Comparison of ENCODE assay signal across 8 cellular contexts in the genomic region with DNA sequence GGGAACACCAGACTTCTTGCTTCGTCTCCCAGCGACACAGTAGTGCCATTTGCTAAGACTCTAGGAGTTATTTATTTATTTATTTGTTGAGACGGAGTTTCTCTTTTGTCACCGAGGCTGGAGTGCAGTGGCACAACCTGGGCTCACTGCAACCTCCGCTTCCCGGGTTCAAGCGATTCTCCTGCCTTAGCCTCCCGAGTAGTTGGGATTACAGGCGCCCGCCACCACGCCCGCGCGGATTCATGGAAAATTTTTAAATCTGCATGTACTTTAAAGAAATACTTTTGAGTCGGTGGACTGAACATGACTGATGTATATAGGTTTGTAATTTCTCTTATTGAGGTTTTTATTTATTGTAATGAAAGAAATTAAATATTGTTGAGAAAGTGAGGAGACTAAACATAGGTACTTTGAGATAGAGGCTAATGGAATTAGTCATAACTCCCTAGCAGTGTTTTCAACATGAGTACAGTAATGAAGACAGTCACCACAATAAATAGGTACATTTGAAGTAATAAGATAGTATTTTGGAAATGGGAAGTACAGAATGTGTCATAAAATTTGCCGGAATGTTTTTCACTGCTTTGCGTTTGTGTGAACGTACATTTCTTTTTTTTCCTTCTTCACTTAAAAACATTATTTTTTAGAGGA. TPM values are rescaled to one million over a fixed set of nuclear protein-coding genes. Genes with fewer than 3 reads are reported as not detected.
DNase-seq lines count a peak whose midpoint lies in the region; ATAC-seq and TF ChIP-seq lines count a peak whose summit lies in the region.

No MANE protein-coding gene starts in this region.

- H3K27ac ChIP-seq in ascending aorta, result peak overlapping the region in 1 of 2 donors; percentile 79
- H3K27ac ChIP-seq in right lobe of liver, result peak overlapping the region in 1 of 3 donors; percentile 72
- H3K27ac ChIP-seq in upper lobe of right lung, result no peak overlapping the region

- H3K4me3 ChIP-seq in ascending aorta (peak overlapping the region; percentile 69 to 100), right lobe of liver (peak overlapping the region; percentile 57 to 93 (median 77)), upper lobe of right lung (peak overlapping the region; percentile 71)

- ATAC-seq in Right ventricle myocardium superior (ENCODE audit: poor library complexity), result peak; percentile 7
- ATAC-seq in left cardiac atrium, result no peak
- no peak for ATAC-seq in right lobe of liver
- ATAC-seq in upper lobe of right lung, result no peak
- no peak for ATAC-seq in HG02981 (IDR thresholded peaks at IDR 0.05; ENCODE audit: unreplicated experiment)

- H3K4me1 ChIP-seq in ascending aorta (peaks cover 0 to 2% of the 10 kb centered on the region in 2 donors), right lobe of liver (peaks cover 0 to 6% (median 0%) of the 10 kb centered on the region in 4 donors), upper lobe of right lung (peaks cover 11% of the 10 kb centered on the region)

- H3K36me3 ChIP-seq in ascending aorta (no peaks in the 10 kb centered on the region), right lobe of liver (no peaks in the 10 kb centered on the region), upper lobe of right lung (no peaks in the 10 kb centered on the region)

- H3K27me3 ChIP-seq in ascending aorta (no peaks in the 10 kb centered on the region), right lobe of liver (no peaks in the 10 kb centered on the region), upper lobe of right lung (no peaks in the 10 kb centered on the region)

- TF ChIP-seq CTCF in ascending aorta (IDR thresholded peaks at IDR 0.05), result no peak
- TF ChIP-seq CTCF in right lobe of liver (IDR thresholded peaks at IDR 0.05), result no peak
- TF ChIP-seq CTCF in upper lobe of right lung (IDR thresholded peaks at IDR 0.05), result no peak

- H3K9me3 ChIP-seq in ascending aorta (no peaks in the 10 kb centered on the region), right lobe of liver (no peaks in the 10 kb centered on the region), upper lobe of right lung (no peaks in the 10 kb centered on the region)

- DNase-seq in Right ventricle myocardium superior, result no peak
- no peak for DNase-seq in left cardiac atrium
- no peak for DNase-seq in ascending aorta (ENCODE audit: low spot score in 2 of 2)
- no peak for DNase-seq in right lobe of liver
- DNase-seq in upper lobe of right lung, result no peak
- no peak for DNase-seq in 8988T
- DNase-seq in NCI-H1436 (lab: John Stamatoyannopoulos, UW), result no peak

- intact Hi-C loops in Right ventricle myocardium superior (cut with DNase I), result no loop called here
- intact Hi-C loops in left cardiac atrium (cut with DNase I), result no loop called here
- intact Hi-C loops in ascending aorta (cut with DNase I), result loop anchor here (10.0 kb wide), 1 partner anchor 285 kb away; no protein-coding TSS in a partner anchor
- intact Hi-C loops in right lobe of liver (cut with DNase I), result no loop called here
- intact Hi-C loops in upper lobe of right lung (cut with DNase I), result no loop called here

- no peak for TF ChIP-seq POLR2A in right lobe of liver (IDR thresholded peaks at IDR 0.05)

- WGBS in right lobe of liver (ENCODE audit: insufficient coverage, low coverage, low lambda C conversion rate, missing lambda C conversion rate), result 54% methylated on average over 18 of the region's 18 CpGs

RNA-seq across cellular contexts. Expression of gene MTX2, which starts 1.0 kb away (rescaled TPM):
- total RNA-seq in Right ventricle myocardium superior (50.3 TPM), left cardiac atrium (10 to 100 TPM; 37.1 to 41.9 TPM), ascending aorta (8.5 TPM), right lobe of liver (10 to 100 TPM in 4 of 6 experiments, 1 to 10 TPM in 2; 7.7 to 29.3 (median 11.1) TPM), upper lobe of right lung (17.6 TPM)
